21 cellular contexts compared by ENCODE assay signal in the genomic region with DNA sequence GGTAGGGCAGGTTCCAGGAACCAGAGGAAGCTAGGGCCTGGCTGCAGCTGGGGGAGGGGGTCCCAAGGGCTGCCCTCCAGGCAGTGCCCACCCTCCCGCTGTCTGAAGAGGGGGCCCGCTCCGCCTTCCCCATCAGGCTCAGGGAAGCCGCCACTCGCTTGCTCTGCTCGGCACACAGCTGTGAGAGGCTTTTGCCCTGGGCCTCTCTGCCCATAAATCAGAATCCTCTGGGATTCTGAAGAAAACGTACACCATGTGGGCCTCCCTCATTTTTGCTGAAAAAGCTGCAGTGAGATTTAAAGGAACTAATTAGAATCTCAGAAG. TPM values are rescaled to one million over a fixed set of nuclear protein-coding genes. Genes with fewer than 3 reads are reported as not detected.
A peak's percentile ranks its signal among the peaks of the same experiment; 100 is the strongest.
DNase-seq lines count a peak whose midpoint lies in the region; ATAC-seq and TF ChIP-seq lines count a peak whose summit lies in the region.
"Had no signal": no experiment of that assay in that cellular context is flagged by ENCODE, and none has a peak within 500 bp of the region (broad histone marks: within the 10 kb centered on the region; RNA-seq: fewer than 3 reads in every experiment).

No MANE protein-coding gene starts in this region.

- H3K36me3 ChIP-seq in colonic mucosa (no peaks in the 10 kb centered on the region), liver (ENCODE audit: control insufficient read depth in 4 of 4, insufficient read depth in 3 of 4, low read depth in 1 of 4, low read length in 3 of 4) (no peaks in the 10 kb centered on the region)
- H3K36me3 ChIP-seq: uterus had no signal

- H3K36me3 Mint-ChIP-seq in stimulated activated memory B cell treated with anti-CD40 and anti-IgM and Interleukin-4, amounts not matched to agents 10 μg/mL and 1 μg/mL and 100 μg/mL, for 72 hours, result no peaks in the 10 kb centered on the region
- H3K36me3 Mint-ChIP-seq: CD4-positive, alpha-beta memory T cell had no signal

- no peak for TF ChIP-seq RAD21 in liver (IDR thresholded peaks at IDR 0.05)

- no peaks in the 10 kb centered on the region for H3K9me3 ChIP-seq in colonic mucosa
- H3K9me3 ChIP-seq in liver (ENCODE audit: control insufficient read depth in 4 of 4, low read length in 3 of 4), result no peaks in the 10 kb centered on the region
- H3K9me3 ChIP-seq: uterus had no signal

- H3K27ac ChIP-seq in C4-2B, result peak overlapping the region; percentile 85
- H3K27ac ChIP-seq in colonic mucosa, result peak overlapping the region; percentile 89
- H3K27ac ChIP-seq in liver (ENCODE audit: low read depth in 1 of 2, low read length in 2 of 2), result peak overlapping the region; percentile 68 to 94
- peak overlapping the region in 13 of 21 experiments; percentile 5 to 71 (median 61) for H3K27ac ChIP-seq in skin epidermis

- no peak for ATAC-seq in stimulated activated memory B cell treated with anti-CD40 and anti-IgM and Interleukin-4, amounts not matched to agents 10 μg/mL and 1 μg/mL and 100 μg/mL, for 72 hours
- ATAC-seq in GM21619 (IDR thresholded peaks at IDR 0.05; ENCODE audit: unreplicated experiment) (no peak), HG02759 (IDR thresholded peaks at IDR 0.05; ENCODE audit: unreplicated experiment) (no peak)
- ATAC-seq: activated CD8-positive, alpha-beta T cell treated with anti-CD3 and anti-CD28 coated beads for 36 hours; effector memory CD8-positive, alpha-beta T cell; SK-N-SH treated with all-trans-retinoic acid at 6 μM for 48 hours had no signal

- H3K27me3 Mint-ChIP-seq in stimulated activated memory B cell treated with anti-CD40 and anti-IgM and Interleukin-4, amounts not matched to agents 10 μg/mL and 1 μg/mL and 100 μg/mL, for 72 hours, result peaks cover 12% of the 10 kb centered on the region
- H3K27me3 Mint-ChIP-seq: activated CD8-positive, alpha-beta T cell treated with anti-CD3 and anti-CD28 coated beads for 36 hours had no signal

- H3K27me3 ChIP-seq in colonic mucosa (no peaks in the 10 kb centered on the region), liver (ENCODE audit: control insufficient read depth in 4 of 4, insufficient read depth in 4 of 4, low read length in 3 of 4) (no peaks in the 10 kb centered on the region)
- H3K27me3 ChIP-seq: uterus had no signal

- DNase-seq in colonic mucosa (no peak), GM20000 (ENCODE audit: low spot score) (no peak)
- DNase-seq: activated CD8-positive, alpha-beta T cell treated with anti-CD3 and anti-CD28 coated beads for 36 hours; activated naive CD4-positive, alpha-beta T cell; activated T-cell treated with anti-CD3 and anti-CD28 coated beads, Interleukin-2, amount 50 U/mL, for 1 hour; amygdala; CD4-positive, alpha-beta memory T cell; effector memory CD8-positive, alpha-beta T cell; islet precursor cell; NCI-H226; stimulated activated naive CD4-positive, alpha-beta T cell; T-helper 9 cell; uterus had no signal

- WGBS in liver, result 31% methylated on average over 7 of the region's 7 CpGs

- TF ChIP-seq CTCF in C4-2B (conservative IDR thresholded peaks at IDR 0.05), result no peak
- no peak for TF ChIP-seq CTCF in colonic mucosa (IDR thresholded peaks at IDR 0.05)
- TF ChIP-seq CTCF in liver (IDR thresholded peaks at IDR 0.05; ENCODE audit: low read depth, low read length, missing input control), result no peak
- no peak for TF ChIP-seq CTCF in GM20000 (IDR thresholded peaks at IDR 0.05; ENCODE audit: extremely low read depth, missing control alignments)

- H3K9ac ChIP-seq in colonic mucosa (ENCODE audit: low read depth in 2 of 2, low read length in 2 of 2) (peak overlapping the region in 1 of 2 donors; percentile 77), liver (ENCODE audit: low read depth in 1 of 2, low read length in 2 of 2) (peak overlapping the region in 1 of 2 donors; percentile 62)

- no peaks in the 10 kb centered on the region for H3K9me3 Mint-ChIP-seq in stimulated activated memory B cell treated with anti-CD40 and anti-IgM and Interleukin-4, amounts not matched to agents 10 μg/mL and 1 μg/mL and 100 μg/mL, for 72 hours
- H3K9me3 Mint-ChIP-seq: activated CD8-positive, alpha-beta T cell treated with anti-CD3 and anti-CD28 coated beads for 36 hours; CD4-positive, alpha-beta memory T cell; effector memory CD8-positive, alpha-beta T cell; neural crest cell had no signal

- H3K27ac Mint-ChIP-seq in stimulated activated memory B cell treated with anti-CD40 and anti-IgM and Interleukin-4, amounts not matched to agents 10 μg/mL and 1 μg/mL and 100 μg/mL, for 72 hours, result no peak overlapping the region
- H3K27ac Mint-ChIP-seq: activated CD8-positive, alpha-beta T cell treated with anti-CD3 and anti-CD28 coated beads for 36 hours; CD4-positive, alpha-beta memory T cell; effector memory CD8-positive, alpha-beta T cell had no signal

- no peak overlapping the region for H3K4me3 Mint-ChIP-seq in stimulated activated memory B cell treated with anti-CD40 and anti-IgM and Interleukin-4, amounts not matched to agents 10 μg/mL and 1 μg/mL and 100 μg/mL, for 72 hours
- H3K4me3 Mint-ChIP-seq: activated CD8-positive, alpha-beta T cell treated with anti-CD3 and anti-CD28 coated beads for 36 hours; CD4-positive, alpha-beta memory T cell; effector memory CD8-positive, alpha-beta T cell; neural crest cell had no signal

- intact Hi-C loops in colonic mucosa (cut with DNase I), result no loop called here

- H3K4me1 ChIP-seq in colonic mucosa (peaks cover 18% of the 10 kb centered on the region), liver (ENCODE audit: control insufficient read depth in 4 of 4, insufficient read depth in 4 of 4, low read length in 3 of 4) (peaks cover 16 to 93% (median 67%) of the 10 kb centered on the region in 4 donors)
- H3K4me1 ChIP-seq: uterus had no signal

- no peak overlapping the region for H3K4me3 ChIP-seq in colonic mucosa
- no peak overlapping the region for H3K4me3 ChIP-seq in liver (ENCODE audit: low read depth in 1 of 3, low read length in 3 of 3)
- no peak overlapping the region for H3K4me3 ChIP-seq in skin epidermis
- H3K4me3 ChIP-seq: uterus had no signal

- no peaks in the 10 kb centered on the region for H3K4me1 Mint-ChIP-seq in stimulated activated memory B cell treated with anti-CD40 and anti-IgM and Interleukin-4, amounts not matched to agents 10 μg/mL and 1 μg/mL and 100 μg/mL, for 72 hours

TF ChIP-seq in liver, 16 proteins besides CTCF, POLR2A, EP300 and RAD21 (continues in another document):
- no peak for TF ChIP-seq HNF4G (IDR thresholded peaks at IDR 0.05)
- no peak for TF ChIP-seq GABPA (IDR thresholded peaks at IDR 0.05 in 1 of 2, conservative IDR thresholded peaks at IDR 0.05 in 1 of 2)
- TF ChIP-seq EGR1 (IDR thresholded peaks at IDR 0.05; ENCODE audit: low read depth in 2 of 2), result no peak
- TF ChIP-seq JUND (IDR thresholded peaks at IDR 0.05), result no peak
- TF ChIP-seq SP1 (IDR thresholded peaks at IDR 0.05), result no peak
- no peak for TF ChIP-seq RXRA (IDR thresholded peaks at IDR 0.05)
- TF ChIP-seq FOXA2 (IDR thresholded peaks at IDR 0.05), result no peak
- TF ChIP-seq, protein P1, sequence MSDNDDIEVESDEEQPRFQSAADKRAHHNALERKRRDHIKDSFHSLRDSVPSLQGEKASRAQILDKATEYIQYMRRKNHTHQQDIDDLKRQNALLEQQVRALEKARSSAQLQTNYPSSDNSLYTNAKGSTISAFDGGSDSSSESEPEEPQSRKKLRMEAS (IDR thresholded peaks at IDR 0.05), result no peak
- TF ChIP-seq, protein P2, sequence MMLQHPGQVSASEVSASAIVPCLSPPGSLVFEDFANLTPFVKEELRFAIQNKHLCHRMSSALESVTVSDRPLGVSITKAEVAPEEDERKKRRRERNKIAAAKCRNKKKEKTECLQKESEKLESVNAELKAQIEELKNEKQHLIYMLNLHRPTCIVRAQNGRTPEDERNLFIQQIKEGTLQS (IDR thresholded peaks at IDR 0.05), result no peak
- TF ChIP-seq HNF4A (conservative IDR thresholded peaks at IDR 0.05), result no peak
- TF ChIP-seq, protein P3, sequence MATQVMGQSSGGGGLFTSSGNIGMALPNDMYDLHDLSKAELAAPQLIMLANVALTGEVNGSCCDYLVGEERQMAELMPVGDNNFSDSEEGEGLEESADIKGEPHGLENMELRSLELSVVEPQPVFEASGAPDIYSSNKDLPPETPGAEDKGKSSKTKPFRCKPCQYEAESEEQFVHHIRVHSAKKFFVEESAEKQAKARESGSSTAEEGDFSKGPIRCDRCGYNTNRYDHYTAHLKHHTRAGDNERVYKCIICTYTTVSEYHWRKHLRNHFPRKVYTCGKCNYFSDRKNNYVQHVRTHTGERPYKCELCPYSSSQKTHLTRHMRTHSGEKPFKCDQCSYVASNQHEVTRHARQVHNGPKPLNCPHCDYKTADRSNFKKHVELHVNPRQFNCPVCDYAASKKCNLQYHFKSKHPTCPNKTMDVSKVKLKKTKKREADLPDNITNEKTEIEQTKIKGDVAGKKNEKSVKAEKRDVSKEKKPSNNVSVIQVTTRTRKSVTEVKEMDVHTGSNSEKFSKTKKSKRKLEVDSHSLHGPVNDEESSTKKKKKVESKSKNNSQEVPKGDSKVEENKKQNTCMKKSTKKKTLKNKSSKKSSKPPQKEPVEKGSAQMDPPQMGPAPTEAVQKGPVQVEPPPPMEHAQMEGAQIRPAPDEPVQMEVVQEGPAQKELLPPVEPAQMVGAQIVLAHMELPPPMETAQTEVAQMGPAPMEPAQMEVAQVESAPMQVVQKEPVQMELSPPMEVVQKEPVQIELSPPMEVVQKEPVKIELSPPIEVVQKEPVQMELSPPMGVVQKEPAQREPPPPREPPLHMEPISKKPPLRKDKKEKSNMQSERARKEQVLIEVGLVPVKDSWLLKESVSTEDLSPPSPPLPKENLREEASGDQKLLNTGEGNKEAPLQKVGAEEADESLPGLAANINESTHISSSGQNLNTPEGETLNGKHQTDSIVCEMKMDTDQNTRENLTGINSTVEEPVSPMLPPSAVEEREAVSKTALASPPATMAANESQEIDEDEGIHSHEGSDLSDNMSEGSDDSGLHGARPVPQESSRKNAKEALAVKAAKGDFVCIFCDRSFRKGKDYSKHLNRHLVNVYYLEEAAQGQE (IDR thresholded peaks at IDR 0.05), result no peak
- TF ChIP-seq FOXA1 (IDR thresholded peaks at IDR 0.05), result no peak
- no peak for TF ChIP-seq NR2F2 (IDR thresholded peaks at IDR 0.05)
- TF ChIP-seq YY1 (IDR thresholded peaks at IDR 0.05), result no peak
- TF ChIP-seq TAF1 (conservative IDR thresholded peaks at IDR 0.05), result no peak

RNA-seq across cellular contexts. Expression of a gene that starts 28.1 kb away (rescaled TPM):
- total RNA-seq in colonic mucosa (100 to 1,000 TPM; 156 to 213 TPM), liver (100 to 1,000 TPM in 1 of 2 donors, 10 to 100 TPM in 1; 99.6 to 269 TPM)
- 100 to 1,000 TPM; 124 to 363 TPM for polyA plus RNA-seq in liver
- polyA plus RNA-seq: CD4-positive, alpha-beta memory T cell had no signal
